Comparison of ENCODE assay signal across 26 cellular contexts in the genomic region with DNA sequence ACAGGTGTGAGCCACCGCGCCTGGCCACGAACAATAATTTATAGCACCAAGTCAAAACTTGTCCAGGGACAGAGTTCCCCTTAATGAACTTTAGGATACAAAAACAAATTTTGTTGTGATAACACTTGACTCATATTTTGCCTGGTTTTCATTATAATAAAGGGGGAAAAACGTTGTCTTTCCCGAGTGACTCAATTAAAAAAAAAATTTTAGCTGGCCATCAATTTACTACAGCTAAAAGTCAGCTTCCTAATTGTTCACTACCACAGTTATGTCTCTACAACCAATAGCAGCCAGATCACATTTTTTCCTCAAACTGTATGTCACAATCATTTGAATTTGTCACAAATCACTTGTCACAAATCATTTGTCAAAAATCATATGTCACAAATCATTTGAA.
"Had no signal": no experiment of that assay in that cellular context is flagged by ENCODE, and none has a peak within 500 bp of the region (broad histone marks: within the 10 kb centered on the region; RNA-seq: fewer than 3 reads in every experiment).

No MANE protein-coding gene starts in this region.

- H3K4me1 Mint-ChIP-seq: activated naive CD8-positive, alpha-beta T cell treated with anti-CD3 and anti-CD28 coated beads, Interleukin-2, amount 10 ng/mL, durations not matched to agents 7 days and 5 days; memory B cell; stimulated activated naive B cell treated with anti-CD40 and anti-IgM and Interleukin-4, amounts not matched to agents 10 μg/mL and 1 μg/mL and 100 μg/mL, for 72 hours had no signal

- H3K9me3 Mint-ChIP-seq: activated naive CD8-positive, alpha-beta T cell treated with anti-CD3 and anti-CD28 coated beads, Interleukin-2, amount 10 ng/mL, durations not matched to agents 7 days and 5 days; activated T-cell treated with anti-CD3 and anti-CD28 coated beads, Interleukin-2, amount 50 U/mL, for 4 hours; activated T-helper 2 cell treated with anti-CD3 and anti-CD28 coated beads, Interferon-gamma antibody, Interleukin-2, Interleukin-4, amounts not matched to agents 10 μg/mL and 5 μg/mL and 100 μg/mL, durations not matched to agents 14 hours and 24 hours and 36 hours; memory B cell; neural crest cell; stimulated activated naive B cell treated with anti-CD40 and anti-IgM and Interleukin-4, amounts not matched to agents 10 μg/mL and 1 μg/mL and 100 μg/mL, for 72 hours; type B pancreatic cell; WTC11 had no signal

- H3K4me3 ChIP-seq: breast epithelium, coronary artery, esophagus squamous epithelium, heart left ventricle, mucosa of descending colon, sigmoid colon, thoracic aorta, vagina had no signal

- H3K36me3 Mint-ChIP-seq: activated naive CD8-positive, alpha-beta T cell treated with anti-CD3 and anti-CD28 coated beads, Interleukin-2, amount 10 ng/mL, durations not matched to agents 7 days and 5 days; memory B cell; stimulated activated naive B cell treated with anti-CD40 and anti-IgM and Interleukin-4, amounts not matched to agents 10 μg/mL and 1 μg/mL and 100 μg/mL, for 72 hours; type B pancreatic cell; WTC11 had no signal

- H3K27ac Mint-ChIP-seq: activated naive CD8-positive, alpha-beta T cell treated with anti-CD3 and anti-CD28 coated beads, Interleukin-2, amount 10 ng/mL, durations not matched to agents 7 days and 5 days; activated T-helper 2 cell treated with anti-CD3 and anti-CD28 coated beads, Interferon-gamma antibody, Interleukin-2, Interleukin-4, amounts not matched to agents 10 μg/mL and 5 μg/mL and 100 μg/mL, durations not matched to agents 14 hours and 24 hours and 36 hours; memory B cell; stimulated activated naive B cell treated with anti-CD40 and anti-IgM and Interleukin-4, amounts not matched to agents 10 μg/mL and 1 μg/mL and 100 μg/mL, for 72 hours; type B pancreatic cell had no signal

- H3K4me3 Mint-ChIP-seq: activated naive CD8-positive, alpha-beta T cell treated with anti-CD3 and anti-CD28 coated beads, Interleukin-2, amount 10 ng/mL, durations not matched to agents 7 days and 5 days; activated T-cell treated with anti-CD3 and anti-CD28 coated beads, Interleukin-2, amount 50 U/mL, for 4 hours; memory B cell; neural crest cell; stimulated activated naive B cell treated with anti-CD40 and anti-IgM and Interleukin-4, amounts not matched to agents 10 μg/mL and 1 μg/mL and 100 μg/mL, for 72 hours; type B pancreatic cell; WTC11 had no signal

- ATAC-seq: activated T-cell treated with anti-CD3 and anti-CD28 coated beads, Interleukin-2, amount 50 U/mL, for 4 hours; heart left ventricle; left cardiac atrium; mucosa of descending colon; stimulated activated naive B cell treated with anti-CD40 and anti-IgM and Interleukin-4, amounts not matched to agents 10 μg/mL and 1 μg/mL and 100 μg/mL, for 72 hours; WTC11 had no signal

- H3K27me3 ChIP-seq: breast epithelium, esophagus squamous epithelium, heart left ventricle, sigmoid colon, vagina had no signal

- H3K27ac ChIP-seq: breast epithelium, coronary artery, heart left ventricle, thoracic aorta, vagina had no signal

- DNase-seq: activated CD8-positive, alpha-beta memory T cell treated with anti-CD3 and anti-CD28 coated beads, Interleukin-2, amount 50 U/mL, for 48 hours; activated naive CD4-positive, alpha-beta T cell treated with Interleukin-2 at 50 U/mL for 16 hours; activated naive CD8-positive, alpha-beta T cell treated with anti-CD3 and anti-CD28 coated beads, Interleukin-2, amount 10 ng/mL, durations not matched to agents 7 days and 5 days; activated T-cell treated with anti-CD3 and anti-CD28 coated beads, Interleukin-2, amount 50 U/mL, for 4 hours; amniotic stem cell; esophagus squamous epithelium; heart left ventricle; islet precursor cell; left cardiac atrium; mucosa of descending colon; occipital lobe; posterior cingulate gyrus; sigmoid colon; stimulated activated CD4-positive, alpha-beta T cell treated with anti-CD3 and anti-CD28 coated beads, Interleukin-2, amount 100 ng/mL, for 48 hours; stimulated activated CD8-positive, alpha-beta memory T cell treated with anti-CD3 and anti-CD28 coated beads, Interleukin-4, amount 100 ng/mL, for 48 hours; stimulated activated naive B cell treated with anti-CD40 and anti-IgM and Interleukin-4, amounts not matched to agents 10 μg/mL and 1 μg/mL and 100 μg/mL, for 72 hours; T-helper 9 cell had no signal

- H3K4me1 ChIP-seq: breast epithelium, vagina had no signal

- H3K27me3 Mint-ChIP-seq: memory B cell; stimulated activated naive B cell treated with anti-CD40 and anti-IgM and Interleukin-4, amounts not matched to agents 10 μg/mL and 1 μg/mL and 100 μg/mL, for 72 hours; type B pancreatic cell had no signal

- H3K36me3 ChIP-seq: breast epithelium, esophagus squamous epithelium, heart left ventricle, sigmoid colon, thoracic aorta, vagina had no signal

- H3K9me3 ChIP-seq: breast epithelium, esophagus squamous epithelium, heart left ventricle, mucosa of descending colon, sigmoid colon, thoracic aorta, vagina had no signal
